In the genomic region with DNA sequence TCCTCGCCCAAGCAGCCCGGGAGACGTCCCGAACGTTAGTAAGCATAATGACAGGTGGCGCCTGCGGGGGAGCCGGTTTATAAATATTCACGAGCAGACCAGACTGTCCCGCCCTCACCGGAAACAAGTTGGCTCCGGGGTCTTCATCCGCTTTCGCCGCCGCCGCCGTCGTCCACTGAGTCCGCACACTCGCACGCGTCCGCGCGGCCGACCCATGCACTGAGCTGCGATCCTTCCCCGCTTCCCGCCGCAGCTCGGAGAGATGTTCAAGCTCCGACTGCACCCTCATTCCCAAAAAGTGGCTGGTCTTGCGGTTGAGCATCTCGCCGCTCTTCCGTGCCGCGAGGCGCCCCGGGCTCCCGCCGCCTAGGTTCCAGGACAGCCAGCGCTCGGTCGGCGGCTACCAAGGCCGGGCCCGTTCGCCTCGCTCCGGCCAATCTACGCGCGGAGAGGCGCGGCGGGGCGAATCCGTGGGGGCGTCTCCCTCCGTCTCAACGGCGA, we compare ENCODE assay signal across 8 cellular contexts. TPM values are rescaled to one million over a fixed set of nuclear protein-coding genes. Genes with fewer than 3 reads are reported as not detected.
DNase-seq lines count a peak whose midpoint lies in the region; ATAC-seq, FAIRE-seq and TF ChIP-seq lines count a peak whose summit lies in the region.

No MANE protein-coding gene starts in this region.

- TF ChIP-seq POLR2A in A549 (IDR thresholded peaks at IDR 0.05; ENCODE audit: low read length): no peak

- no peaks in the 10 kb centered on the region for H3K27me3 ChIP-seq in OCI-LY3 (ENCODE audit: low read depth, low read length)

- DNase-seq in A549 (ENCODE audit: low read depth in 1 of 2, low spot score in 1 of 2) (no peak), glomerular visceral epithelial cell (ENCODE audit: extremely low spot score) (peak; percentile 45), progenitor cell of endocrine pancreas (ENCODE audit: low spot score, unreplicated experiment) (peak; percentile 23), GM19238 (ENCODE audit: insufficient read length, low spot score) (no peak)
- peak; percentile 58 to 66 for DNase-seq in activated T-cell treated with anti-CD3 and anti-CD28 coated beads, Interleukin-2, amount 50 U/mL, for 48 hours

- H2AFZ ChIP-seq in OCI-LY3 (ENCODE audit: low read depth, low read length): peak overlapping the region; percentile 32; the same call in 1 of the 2 replicates

- peaks cover 34% of the 10 kb centered on the region for H3K36me3 ChIP-seq in OCI-LY3 (replicated peaks; ENCODE audit: low read depth, low read length)

- peaks cover 20% of the 10 kb centered on the region for H3K79me2 ChIP-seq in OCI-LY3 (ENCODE audit: low read length)

- WGBS in A549 (ENCODE audit: missing lambda C conversion rate): 7% methylated on average over 33 of the region's 64 CpGs

- POLR2A ChIA-PET in A549 (lab: Yijun Ruan, JAX): interaction anchor here (1.0 to 1.2 kb wide), 2 partner anchors 13 to 14 kb away, joined by 3 read pairs; a partner anchor contains a TSS

- H3K4me3 Mint-ChIP-seq in progenitor cell of endocrine pancreas (ENCODE audit: low read depth): peak overlapping the region; percentile 90

- peak; percentile 48 to 70 for ATAC-seq in A549
- ATAC-seq in GM18861 (IDR thresholded peaks at IDR 0.05; ENCODE audit: unreplicated experiment): peak; percentile 14
- ATAC-seq in HG03103 (IDR thresholded peaks at IDR 0.05; ENCODE audit: low read depth, unreplicated experiment): peak; percentile 21

- FAIRE-seq in A549 (lab: Jason Lieb, UNC): no peak

- H3K4me2 ChIP-seq in A549: peak overlapping the region; percentile 98
- H3K4me2 ChIP-seq in OCI-LY3 (ENCODE audit: low read length): peak overlapping the region; percentile 71

- no peak for TF ChIP-seq EP300 in A549 (IDR thresholded peaks at IDR 0.05)

- TF ChIP-seq CTCF in A549 (IDR thresholded peaks at IDR 0.05) (no peak), OCI-LY3 (IDR thresholded peaks at IDR 0.05; ENCODE audit: low read depth, low read length) (no peak), progenitor cell of endocrine pancreas (IDR thresholded peaks at IDR 0.05; ENCODE audit: unreplicated experiment) (no peak)

- H3K27ac ChIP-seq in A549 (peak overlapping the region; percentile 63 to 82), OCI-LY3 (ENCODE audit: low read length) (peak overlapping the region; percentile 18; the same call in 1 of the 2 replicates)

- no peak for TF ChIP-seq RAD21 in A549 (conservative IDR thresholded peaks at IDR 0.05 in 1 of 2, IDR thresholded peaks at IDR 0.05 in 1 of 2)

- CTCF ChIA-PET in A549 (lab: Yijun Ruan, JAX): interaction anchor here (1.1 kb wide), 1 partner anchor 10 kb away, joined by 4 read pairs; no protein-coding TSS in a partner anchor

- H3K4me3 ChIP-seq in A549: peak overlapping the region; percentile 68
- peak overlapping the region; percentile 81 for H3K4me3 ChIP-seq in OCI-LY3 (ENCODE audit: low read length)

- H3K36me3 Mint-ChIP-seq in progenitor cell of endocrine pancreas (ENCODE audit: insufficient read depth): peaks cover 9% of the 10 kb centered on the region

- H3K9me3 ChIP-seq in A549 (no peaks in the 10 kb centered on the region), OCI-LY3 (ENCODE audit: insufficient read depth, low read length) (no peaks in the 10 kb centered on the region)

- H3K9ac ChIP-seq in OCI-LY3 (ENCODE audit: low read length): peak overlapping the region; percentile 57

- peaks cover 20% of the 10 kb centered on the region for H3K4me1 Mint-ChIP-seq in progenitor cell of endocrine pancreas (ENCODE audit: low read depth)

- H3K4me1 ChIP-seq in A549 (peaks cover 19% of the 10 kb centered on the region), OCI-LY3 (ENCODE audit: low read length) (peaks cover 17% of the 10 kb centered on the region)

- no peaks in the 10 kb centered on the region for H4K20me1 ChIP-seq in OCI-LY3 (ENCODE audit: insufficient read depth, low read length)

- no peaks in the 10 kb centered on the region for H3K27me3 Mint-ChIP-seq in progenitor cell of endocrine pancreas

- H3K9me3 Mint-ChIP-seq in progenitor cell of endocrine pancreas (ENCODE audit: low read depth): no peaks in the 10 kb centered on the region

- peak overlapping the region; percentile 96 for H3K27ac Mint-ChIP-seq in progenitor cell of endocrine pancreas

TF ChIP-seq in A549, 52 proteins besides CTCF, POLR2A, EP300 and RAD21 (continues in another document):
- TF ChIP-seq, protein P1, sequence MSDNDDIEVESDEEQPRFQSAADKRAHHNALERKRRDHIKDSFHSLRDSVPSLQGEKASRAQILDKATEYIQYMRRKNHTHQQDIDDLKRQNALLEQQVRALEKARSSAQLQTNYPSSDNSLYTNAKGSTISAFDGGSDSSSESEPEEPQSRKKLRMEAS (IDR thresholded peaks at IDR 0.05): no peak; the same call in 1 of the 2 replicates
- TF ChIP-seq EHMT2 (IDR thresholded peaks at IDR 0.05; ENCODE audit: low read depth) (no peak), JUN (IDR thresholded peaks at IDR 0.05) (no peak), RARB (CRISPR knock-in tag; IDR thresholded peaks at IDR 0.05) (no peak), CEBPB (IDR thresholded peaks at IDR 0.05) (no peak), ZSCAN20 (CRISPR knock-in tag; IDR thresholded peaks at IDR 0.05) (no peak), KDM1A (IDR thresholded peaks at IDR 0.05; ENCODE audit: low read depth) (0 out of 2 replicates have a peak, but pooled peaks have one; percentile 52), RCOR1 (IDR thresholded peaks at IDR 0.05; ENCODE audit: low read depth, low read length) (no peak), CHD4 (IDR thresholded peaks at IDR 0.05; ENCODE audit: borderline replicate concordance) (no peak), MAZ (IDR thresholded peaks at IDR 0.05; ENCODE audit: borderline replicate concordance, low read depth, low read length) (no peak), ZNF302 (CRISPR knock-in tag; IDR thresholded peaks at IDR 0.05) (no peak), BHLHE40 (IDR thresholded peaks at IDR 0.05; ENCODE audit: low read depth, low read length) (no peak), PHF8 (IDR thresholded peaks at IDR 0.05; ENCODE audit: borderline replicate concordance, low read depth) (0 out of 2 replicates have a peak, but pooled peaks have one; percentile 22), HOXA7 (CRISPR knock-in tag; IDR thresholded peaks at IDR 0.05) (no peak), CBX8 (IDR thresholded peaks at IDR 0.05) (no peak), NPAS2 (CRISPR knock-in tag; IDR thresholded peaks at IDR 0.05; ENCODE audit: borderline replicate concordance) (no peak)
- TF ChIP-seq, protein P2, sequence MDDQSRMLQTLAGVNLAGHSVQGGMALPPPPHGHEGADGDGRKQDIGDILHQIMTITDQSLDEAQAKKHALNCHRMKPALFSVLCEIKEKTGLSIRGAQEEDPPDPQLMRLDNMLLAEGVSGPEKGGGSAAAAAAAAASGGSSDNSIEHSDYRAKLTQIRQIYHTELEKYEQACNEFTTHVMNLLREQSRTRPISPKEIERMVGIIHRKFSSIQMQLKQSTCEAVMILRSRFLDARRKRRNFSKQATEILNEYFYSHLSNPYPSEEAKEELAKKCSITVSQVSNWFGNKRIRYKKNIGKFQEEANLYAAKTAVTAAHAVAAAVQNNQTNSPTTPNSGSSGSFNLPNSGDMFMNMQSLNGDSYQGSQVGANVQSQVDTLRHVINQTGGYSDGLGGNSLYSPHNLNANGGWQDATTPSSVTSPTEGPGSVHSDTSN (IDR thresholded peaks at IDR 0.05): no peak
- TF ChIP-seq, protein P3, sequence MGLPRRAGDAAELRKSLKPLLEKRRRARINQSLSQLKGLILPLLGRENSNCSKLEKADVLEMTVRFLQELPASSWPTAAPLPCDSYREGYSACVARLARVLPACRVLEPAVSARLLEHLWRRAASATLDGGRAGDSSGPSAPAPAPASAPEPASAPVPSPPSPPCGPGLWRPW (IDR thresholded peaks at IDR 0.05): no peak
- TF ChIP-seq, protein P4, sequence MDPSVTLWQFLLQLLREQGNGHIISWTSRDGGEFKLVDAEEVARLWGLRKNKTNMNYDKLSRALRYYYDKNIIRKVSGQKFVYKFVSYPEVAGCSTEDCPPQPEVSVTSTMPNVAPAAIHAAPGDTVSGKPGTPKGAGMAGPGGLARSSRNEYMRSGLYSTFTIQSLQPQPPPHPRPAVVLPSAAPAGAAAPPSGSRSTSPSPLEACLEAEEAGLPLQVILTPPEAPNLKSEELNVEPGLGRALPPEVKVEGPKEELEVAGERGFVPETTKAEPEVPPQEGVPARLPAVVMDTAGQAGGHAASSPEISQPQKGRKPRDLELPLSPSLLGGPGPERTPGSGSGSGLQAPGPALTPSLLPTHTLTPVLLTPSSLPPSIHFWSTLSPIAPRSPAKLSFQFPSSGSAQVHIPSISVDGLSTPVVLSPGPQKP (IDR thresholded peaks at IDR 0.05; ENCODE audit: low read depth, low read length): no peak

RNA-seq across cellular contexts. Expression of a gene that starts 0.4 kb away (rescaled TPM):
- polyA plus RNA-seq in A549 (2011; rRNA removed) (3.5 and 4.5 TPM in 2 replicates), A549 (2017; fragmentation: RNase III; extraction: RNeasy Plus Mini Kit Qiagen cat#74134 plus additional on column Dnase treatment) (7.7 to 9.9 TPM (median 9.5 TPM) in 3 replicates)
- 15.3 and 15.5 TPM in 2 replicates for polyA plus RNA-seq in A549 (2012; cell fraction: cytosol; rRNA removed)
- polyA plus RNA-seq in A549 (2012; cell fraction: nucleus; rRNA removed): 68.5 and 69.5 TPM in 2 replicates
- polyA minus RNA-seq in A549 (2011; rRNA and poly(A)+ RNA removed): 2.3 and 3.2 TPM in 2 replicates
- total RNA-seq in progenitor cell of endocrine pancreas: 19.3 and 22.2 TPM in 2 replicates

RNA-seq across cellular contexts. Expression of a gene that starts 0.6 kb away (rescaled TPM):
- polyA plus RNA-seq in A549 (2011; rRNA removed) (66.1 and 88.8 TPM in 2 replicates), A549 (2017; fragmentation: RNase III; extraction: RNeasy Plus Mini Kit Qiagen cat#74134 plus additional on column Dnase treatment) (63.9 to 69.9 TPM (median 66.4 TPM) in 3 replicates)
- polyA plus RNA-seq in A549 (2012; cell fraction: cytosol; rRNA removed): 46.9 and 60.1 TPM in 2 replicates
- polyA plus RNA-seq in A549 (2012; cell fraction: nucleus; rRNA removed): 85.6 and 97.4 TPM in 2 replicates
- 101 and 138 TPM in 2 replicates for polyA minus RNA-seq in A549 (2011; rRNA and poly(A)+ RNA removed)
- total RNA-seq in progenitor cell of endocrine pancreas: 137 and 155 TPM in 2 replicates

RNA-seq across cellular contexts. Expression of a gene that starts 13.3 kb away (rescaled TPM):
- polyA plus RNA-seq in A549 (2011; rRNA removed): 28.0 and 30.0 TPM in 2 replicates
- 41.6 and 46.7 TPM in 2 replicates for polyA plus RNA-seq in A549 (2012; cell fraction: cytosol; rRNA removed)
- polyA plus RNA-seq in A549 (2012; cell fraction: nucleus; rRNA removed): 198 and 211 TPM in 2 replicates
- 37.1 to 42.0 TPM (median 37.3 TPM) in 3 replicates for polyA plus RNA-seq in A549 (2017; fragmentation: RNase III; extraction: RNeasy Plus Mini Kit Qiagen cat#74134 plus additional on column Dnase treatment)
- polyA minus RNA-seq in A549 (2011; rRNA and poly(A)+ RNA removed): 22.1 and 29.7 TPM in 2 replicates
- total RNA-seq in progenitor cell of endocrine pancreas: 53.5 and 61.8 TPM in 2 replicates

RNA-seq across cellular contexts. Expression of a gene that starts 25.5 kb away (rescaled TPM):
- polyA plus RNA-seq in A549 (2011; rRNA removed) (5.9 and 7.5 TPM in 2 replicates), A549 (2017; fragmentation: RNase III; extraction: RNeasy Plus Mini Kit Qiagen cat#74134 plus additional on column Dnase treatment) (12.3 to 13.7 TPM (median 13.6 TPM) in 3 replicates)
- polyA plus RNA-seq in A549 (2012; cell fraction: cytosol; rRNA removed): 4.3 and 6.3 TPM in 2 replicates
- 9.1 and 10.5 TPM in 2 replicates for polyA plus RNA-seq in A549 (2012; cell fraction: nucleus; rRNA removed)
- polyA minus RNA-seq in A549 (2011; rRNA and poly(A)+ RNA removed): 10.0 and 10.1 TPM in 2 replicates
- total RNA-seq in progenitor cell of endocrine pancreas: 33.0 and 35.0 TPM in 2 replicates

Comparison
In these comparisons a context has a peak if more than half of its experiments do, and no peak if none do; other contexts are left out.
1. DNase-seq: peak in activated T-cell treated with anti-CD3 and anti-CD28 coated beads, Interleukin-2, amount 50 U/mL, for 48 hours (2 of 2), glomerular visceral epithelial cell (single experiment) and progenitor cell of endocrine pancreas (single experiment); none in A549 (0 of 2) and GM19238 (single experiment).
2. Peak in every context shown above with its lines, with median percentiles within 50 percentile points of each other: ATAC-seq.